8 cellular contexts compared by ENCODE assay signal in the genomic region with DNA sequence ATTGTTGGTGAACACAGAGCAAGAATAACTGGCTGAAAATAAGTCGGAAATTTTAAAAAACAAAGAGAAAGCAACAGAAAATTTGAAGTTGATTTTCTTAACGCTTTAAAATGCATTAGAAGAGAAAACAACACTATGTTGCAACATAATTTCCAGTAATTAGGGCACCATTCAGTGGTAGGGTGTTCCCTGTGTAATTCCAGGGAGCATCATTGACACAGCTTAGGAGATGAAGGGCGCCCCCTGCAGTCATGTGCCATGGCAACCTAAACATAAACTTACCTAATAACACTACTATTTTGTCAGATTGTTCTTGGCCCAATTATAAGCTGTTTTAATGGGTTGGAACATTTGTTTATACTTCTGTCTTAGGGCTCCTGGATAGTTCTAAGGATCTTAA.
A peak's percentile ranks its signal among the peaks of the same experiment; 100 is the strongest.
DNase-seq lines count a peak whose midpoint lies in the region; ATAC-seq and TF ChIP-seq lines count a peak whose summit lies in the region.

No MANE protein-coding gene starts in this region.

- no peak overlapping the region for H3K27ac Mint-ChIP-seq in CD14-positive monocyte
- no peak overlapping the region for H3K27ac Mint-ChIP-seq in WTC11
- no peak overlapping the region for H3K27ac Mint-ChIP-seq in stimulated activated memory B cell treated with anti-CD40 and anti-IgM and Interleukin-4, amounts not matched to agents 10 μg/mL and 1 μg/mL and 100 μg/mL, for 72 hours

- POLR2A ChIA-PET in HEK293 (lab: Yijun Ruan, JAX), result no interaction called here
- POLR2A ChIA-PET in WTC11 (lab: Charles Lee), result interaction anchor here (0.6 kb wide), 1 partner anchor 8 kb away, joined by 11 read pairs; no protein-coding TSS in a partner anchor

- H3K36me3 Mint-ChIP-seq in CD14-positive monocyte, result no peaks in the 10 kb centered on the region
- H3K36me3 Mint-ChIP-seq in WTC11, result no peaks in the 10 kb centered on the region
- H3K36me3 Mint-ChIP-seq in stimulated activated memory B cell treated with anti-CD40 and anti-IgM and Interleukin-4, amounts not matched to agents 10 μg/mL and 1 μg/mL and 100 μg/mL, for 72 hours, result no peaks in the 10 kb centered on the region

- no peak for DNase-seq in CD14-positive monocyte (ENCODE audit: low spot score)
- DNase-seq in WTC11 (ENCODE audit: low spot score), result peak; percentile 75
- peak; percentile 66 for DNase-seq in iPS-NIHi7 (ENCODE audit: extremely low spot score)
- DNase-seq in NOMO-1 treated with dmso at 0.1 percent for 144 hours (lab: John Stamatoyannopoulos, UW; ENCODE audit: unreplicated experiment), result no peak
- DNase-seq in LoVo (ENCODE audit: low spot score), result no peak

- no peak overlapping the region for H3K4me3 Mint-ChIP-seq in CD14-positive monocyte
- H3K4me3 Mint-ChIP-seq in WTC11, result no peak overlapping the region
- H3K4me3 Mint-ChIP-seq in stimulated activated memory B cell treated with anti-CD40 and anti-IgM and Interleukin-4, amounts not matched to agents 10 μg/mL and 1 μg/mL and 100 μg/mL, for 72 hours, result no peak overlapping the region

- TF ChIP-seq CTCF in CD14-positive monocyte (IDR thresholded peaks at IDR 0.05), result peak; percentile 34
- 0 out of 2 replicates have a peak, but pooled peaks have one; percentile 9 for TF ChIP-seq CTCF in HEK293 (tag by site-specific recombination; IDR thresholded peaks at IDR 0.05)
- TF ChIP-seq CTCF in WTC11 (IDR thresholded peaks at IDR 0.05), result peak; percentile 65

- H3K36me3 ChIP-seq in HEK293 (ENCODE audit: control insufficient read depth in 2 of 2, insufficient read depth in 1 of 2, low read length in 2 of 2), result peaks cover 0 to 12% of the 10 kb centered on the region in 2 experiments; a peak in 2 of 3 replicates

- ATAC-seq in WTC11 (peak; percentile 71), GM21529 (IDR thresholded peaks at IDR 0.05; ENCODE audit: unreplicated experiment) (no peak)
- no peak for ATAC-seq in stimulated activated memory B cell treated with anti-CD40 and anti-IgM and Interleukin-4, amounts not matched to agents 10 μg/mL and 1 μg/mL and 100 μg/mL, for 72 hours

- H3K4me1 Mint-ChIP-seq in CD14-positive monocyte (no peaks in the 10 kb centered on the region), WTC11 (peaks cover 6% of the 10 kb centered on the region)
- H3K4me1 Mint-ChIP-seq in stimulated activated memory B cell treated with anti-CD40 and anti-IgM and Interleukin-4, amounts not matched to agents 10 μg/mL and 1 μg/mL and 100 μg/mL, for 72 hours, result no peaks in the 10 kb centered on the region

- no peaks in the 10 kb centered on the region for H3K9me3 ChIP-seq in HEK293 (ENCODE audit: control insufficient read depth, insufficient read depth, low read depth, low read length)

- H3K4me1 ChIP-seq in HEK293 (ENCODE audit: control insufficient read depth, insufficient read depth, low read length), result no peaks in the 10 kb centered on the region

- CTCF ChIA-PET in HEK293 (lab: Yijun Ruan, JAX) (interaction anchor here (0.5 to 2.9 kb wide), 42 partner anchors 8 to 677 kb away, joined by 3 to 15 read pairs (median 4); no protein-coding TSS in a partner anchor), WTC11 (lab: Charles Lee) (interaction anchor here (0.6 to 1.8 kb wide), 32 partner anchors 10 to 926 kb away, joined by 3 to 19 read pairs (median 4); a partner anchor contains a TSS)

- no peaks in the 10 kb centered on the region for H3K9me3 Mint-ChIP-seq in CD14-positive monocyte
- no peaks in the 10 kb centered on the region for H3K9me3 Mint-ChIP-seq in WTC11
- no peaks in the 10 kb centered on the region for H3K9me3 Mint-ChIP-seq in stimulated activated memory B cell treated with anti-CD40 and anti-IgM and Interleukin-4, amounts not matched to agents 10 μg/mL and 1 μg/mL and 100 μg/mL, for 72 hours

- peaks cover 0 to 4% (median 1%) of the 10 kb centered on the region in 3 donors for H3K27me3 Mint-ChIP-seq in CD14-positive monocyte (ENCODE audit: low read depth in 3 of 3)
- no peaks in the 10 kb centered on the region for H3K27me3 Mint-ChIP-seq in WTC11 (ENCODE audit: low read depth)
- H3K27me3 Mint-ChIP-seq in stimulated activated memory B cell treated with anti-CD40 and anti-IgM and Interleukin-4, amounts not matched to agents 10 μg/mL and 1 μg/mL and 100 μg/mL, for 72 hours, result peaks cover 19% of the 10 kb centered on the region

- H3K27ac ChIP-seq in HEK293 (ENCODE audit: extremely low read depth, low read depth, low read length), result no peak overlapping the region

- intact Hi-C loops in CD14-positive monocyte (cut with micrococcal nuclease), result no loop called here

- no peak overlapping the region for H3K4me3 ChIP-seq in HEK293 (ENCODE audit: low read depth, low read length)

TF ChIP-seq in HEK293, 187 proteins besides CTCF, POLR2A, EP300 and RAD21:
- TF ChIP-seq ZNF654 (tag by site-specific recombination; IDR thresholded peaks at IDR 0.05; ENCODE audit: low read depth) (0 out of 2 replicates have a peak, but pooled peaks have one; percentile 8), IKZF3 (tag by site-specific recombination; IDR thresholded peaks at IDR 0.05) (0 out of 2 replicates have a peak, but pooled peaks have one; percentile 13), GFI1B (tag by site-specific recombination; IDR thresholded peaks at IDR 0.05) (no peak), MZF1 (tag by site-specific recombination; IDR thresholded peaks at IDR 0.05; ENCODE audit: borderline replicate concordance) (peak; percentile 27; the same call in 1 of the 2 replicates)
- TF ChIP-seq, protein P1, sequence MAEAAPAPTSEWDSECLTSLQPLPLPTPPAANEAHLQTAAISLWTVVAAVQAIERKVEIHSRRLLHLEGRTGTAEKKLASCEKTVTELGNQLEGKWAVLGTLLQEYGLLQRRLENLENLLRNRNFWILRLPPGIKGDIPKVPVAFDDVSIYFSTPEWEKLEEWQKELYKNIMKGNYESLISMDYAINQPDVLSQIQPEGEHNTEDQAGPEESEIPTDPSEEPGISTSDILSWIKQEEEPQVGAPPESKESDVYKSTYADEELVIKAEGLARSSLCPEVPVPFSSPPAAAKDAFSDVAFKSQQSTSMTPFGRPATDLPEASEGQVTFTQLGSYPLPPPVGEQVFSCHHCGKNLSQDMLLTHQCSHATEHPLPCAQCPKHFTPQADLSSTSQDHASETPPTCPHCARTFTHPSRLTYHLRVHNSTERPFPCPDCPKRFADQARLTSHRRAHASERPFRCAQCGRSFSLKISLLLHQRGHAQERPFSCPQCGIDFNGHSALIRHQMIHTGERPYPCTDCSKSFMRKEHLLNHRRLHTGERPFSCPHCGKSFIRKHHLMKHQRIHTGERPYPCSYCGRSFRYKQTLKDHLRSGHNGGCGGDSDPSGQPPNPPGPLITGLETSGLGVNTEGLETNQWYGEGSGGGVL (tag by site-specific recombination; IDR thresholded peaks at IDR 0.05), result no peak

TF ChIP-seq in WTC11, 78 proteins besides CTCF, POLR2A, EP300 and RAD21 (continues in another document):
- TF ChIP-seq GABPB1 (CRISPR knock-in tag; IDR thresholded peaks at IDR 0.05) (no peak), ZNF138 (CRISPR knock-in tag; conservative IDR thresholded peaks at IDR 0.05) (no peak), TCF7 (CRISPR knock-in tag; IDR thresholded peaks at IDR 0.05; ENCODE audit: low read depth) (no peak)
- TF ChIP-seq, protein P2, sequence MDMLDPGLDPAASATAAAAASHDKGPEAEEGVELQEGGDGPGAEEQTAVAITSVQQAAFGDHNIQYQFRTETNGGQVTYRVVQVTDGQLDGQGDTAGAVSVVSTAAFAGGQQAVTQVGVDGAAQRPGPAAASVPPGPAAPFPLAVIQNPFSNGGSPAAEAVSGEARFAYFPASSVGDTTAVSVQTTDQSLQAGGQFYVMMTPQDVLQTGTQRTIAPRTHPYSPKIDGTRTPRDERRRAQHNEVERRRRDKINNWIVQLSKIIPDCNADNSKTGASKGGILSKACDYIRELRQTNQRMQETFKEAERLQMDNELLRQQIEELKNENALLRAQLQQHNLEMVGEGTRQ (CRISPR knock-in tag; IDR thresholded peaks at IDR 0.05), result no peak
- TF ChIP-seq, protein P3, sequence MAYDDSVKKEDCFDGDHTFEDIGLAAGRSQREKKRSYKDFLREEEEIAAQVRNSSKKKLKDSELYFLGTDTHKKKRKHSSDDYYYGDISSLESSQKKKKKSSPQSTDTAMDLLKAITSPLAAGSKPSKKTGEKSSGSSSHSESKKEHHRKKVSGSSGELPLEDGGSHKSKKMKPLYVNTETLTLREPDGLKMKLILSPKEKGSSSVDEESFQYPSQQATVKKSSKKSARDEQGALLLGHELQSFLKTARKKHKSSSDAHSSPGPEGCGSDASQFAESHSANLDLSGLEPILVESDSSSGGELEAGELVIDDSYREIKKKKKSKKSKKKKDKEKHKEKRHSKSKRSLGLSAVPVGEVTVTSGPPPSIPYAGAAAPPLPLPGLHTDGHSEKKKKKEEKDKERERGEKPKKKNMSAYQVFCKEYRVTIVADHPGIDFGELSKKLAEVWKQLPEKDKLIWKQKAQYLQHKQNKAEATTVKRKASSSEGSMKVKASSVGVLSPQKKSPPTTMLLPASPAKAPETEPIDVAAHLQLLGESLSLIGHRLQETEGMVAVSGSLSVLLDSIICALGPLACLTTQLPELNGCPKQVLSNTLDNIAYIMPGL (CRISPR knock-in tag; IDR thresholded peaks at IDR 0.05), result no peak
- TF ChIP-seq, protein P4, sequence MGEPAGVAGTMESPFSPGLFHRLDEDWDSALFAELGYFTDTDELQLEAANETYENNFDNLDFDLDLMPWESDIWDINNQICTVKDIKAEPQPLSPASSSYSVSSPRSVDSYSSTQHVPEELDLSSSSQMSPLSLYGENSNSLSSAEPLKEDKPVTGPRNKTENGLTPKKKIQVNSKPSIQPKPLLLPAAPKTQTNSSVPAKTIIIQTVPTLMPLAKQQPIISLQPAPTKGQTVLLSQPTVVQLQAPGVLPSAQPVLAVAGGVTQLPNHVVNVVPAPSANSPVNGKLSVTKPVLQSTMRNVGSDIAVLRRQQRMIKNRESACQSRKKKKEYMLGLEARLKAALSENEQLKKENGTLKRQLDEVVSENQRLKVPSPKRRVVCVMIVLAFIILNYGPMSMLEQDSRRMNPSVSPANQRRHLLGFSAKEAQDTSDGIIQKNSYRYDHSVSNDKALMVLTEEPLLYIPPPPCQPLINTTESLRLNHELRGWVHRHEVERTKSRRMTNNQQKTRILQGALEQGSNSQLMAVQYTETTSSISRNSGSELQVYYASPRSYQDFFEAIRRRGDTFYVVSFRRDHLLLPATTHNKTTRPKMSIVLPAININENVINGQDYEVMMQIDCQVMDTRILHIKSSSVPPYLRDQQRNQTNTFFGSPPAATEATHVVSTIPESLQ (CRISPR knock-in tag; IDR thresholded peaks at IDR 0.05), result no peak
- TF ChIP-seq, protein P5, sequence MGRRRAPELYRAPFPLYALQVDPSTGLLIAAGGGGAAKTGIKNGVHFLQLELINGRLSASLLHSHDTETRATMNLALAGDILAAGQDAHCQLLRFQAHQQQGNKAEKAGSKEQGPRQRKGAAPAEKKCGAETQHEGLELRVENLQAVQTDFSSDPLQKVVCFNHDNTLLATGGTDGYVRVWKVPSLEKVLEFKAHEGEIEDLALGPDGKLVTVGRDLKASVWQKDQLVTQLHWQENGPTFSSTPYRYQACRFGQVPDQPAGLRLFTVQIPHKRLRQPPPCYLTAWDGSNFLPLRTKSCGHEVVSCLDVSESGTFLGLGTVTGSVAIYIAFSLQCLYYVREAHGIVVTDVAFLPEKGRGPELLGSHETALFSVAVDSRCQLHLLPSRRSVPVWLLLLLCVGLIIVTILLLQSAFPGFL (CRISPR knock-in tag; IDR thresholded peaks at IDR 0.05; ENCODE audit: borderline replicate concordance), result no peak

Comparison
In these comparisons a context has a peak if more than half of its experiments do, and no peak if none do; other contexts are left out.
1. DNase-seq: peak in WTC11 (single experiment) and iPS-NIHi7 (single experiment); none in CD14-positive monocyte (single experiment), NOMO-1 treated with dmso at 0.1 percent for 144 hours (single experiment) and LoVo (single experiment).
2. CTCF ChIP-seq: peak in every context shown above with its lines; median percentile 65 in WTC11; 34 in CD14-positive monocyte; 9 in HEK293.